ENCODE assay signal across 3 cellular contexts in the genomic region with DNA sequence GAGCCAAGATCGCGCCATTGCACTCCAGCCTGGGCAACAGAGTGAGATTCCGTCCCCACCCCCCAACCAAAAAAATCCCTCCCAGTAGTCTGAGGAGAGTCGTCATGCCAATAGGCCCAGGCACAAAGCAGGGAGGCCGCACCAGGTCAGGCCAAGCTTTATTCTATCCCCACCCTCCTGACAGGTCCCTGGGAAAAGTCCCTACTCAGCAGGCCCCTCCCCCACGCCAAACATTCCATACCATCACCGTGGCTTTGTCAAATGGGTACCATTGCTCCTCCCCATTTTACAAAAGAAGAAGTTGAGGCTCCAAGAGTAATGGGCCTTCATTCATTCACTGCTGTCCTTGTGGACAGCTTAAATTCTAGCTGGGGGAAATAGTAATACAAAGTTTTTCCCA.
TF ChIP-seq lines count a peak whose summit lies in the region.

No MANE protein-coding gene starts in this region.

TF ChIP-seq in HEK293, 187 proteins besides CTCF, POLR2A, EP300 and RAD21:
- TF ChIP-seq ZNF660 (tag by site-specific recombination; IDR thresholded peaks at IDR 0.05) (no peak), ZNF600 (tag by site-specific recombination; IDR thresholded peaks at IDR 0.05) (peak; percentile 68)

TF ChIP-seq in H1, 55 proteins besides CTCF, POLR2A, EP300 and RAD21:
- TF ChIP-seq TEAD4 (IDR thresholded peaks at IDR 0.05; ENCODE audit: low read depth, low read length) (0 out of 2 replicates have a peak, but pooled peaks have one; percentile 32), BCL11A (IDR thresholded peaks at IDR 0.05; ENCODE audit: low read depth in 2 of 2, low read length in 2 of 2) (no peak), KDM1A (IDR thresholded peaks at IDR 0.05; ENCODE audit: borderline replicate concordance, low read length) (peak; percentile 44; the same call in 1 of the 2 replicates), GABPA (IDR thresholded peaks at IDR 0.05; ENCODE audit: borderline replicate concordance, insufficient read depth, low read length) (no peak), MAFK (IDR thresholded peaks at IDR 0.05; ENCODE audit: low read depth, low read length) (peak; percentile 4; the same call in 1 of the 2 replicates), SP1 (IDR thresholded peaks at IDR 0.05; ENCODE audit: low read depth, low read length) (0 out of 2 replicates have a peak, but pooled peaks have one; percentile 28)

TF ChIP-seq in neural cell, 6 proteins besides CTCF, POLR2A, EP300 and RAD21:
- TF ChIP-seq SMC3 (conservative IDR thresholded peaks at IDR 0.05; ENCODE audit: poor library complexity) (no peak), EZH2 (IDR thresholded peaks at IDR 0.05; ENCODE audit: borderline replicate concordance, insufficient read depth, low read length, poor library complexity, severe bottlenecking) (no peak), POLR2AphosphoS5 (IDR thresholded peaks at IDR 0.05) (peak; percentile 1), MXI1 (conservative IDR thresholded peaks at IDR 0.05; ENCODE audit: poor library complexity, severe bottlenecking) (no peak)
